ENCODE assay signal across 20 cellular contexts in genomic region chr4:28557755-28558154, GRCh38.
A peak's percentile ranks its signal among the peaks of the same experiment; 100 is the strongest.
DNase-seq lines count a peak whose midpoint lies in the region; ATAC-seq and TF ChIP-seq lines count a peak whose summit lies in the region.
"Had no signal": no experiment of that assay in that cellular context is flagged by ENCODE, and none has a peak within 500 bp of the region (broad histone marks: within the 10 kb centered on the region; RNA-seq: fewer than 3 reads in every experiment).

No MANE protein-coding gene starts in this region.

- intact Hi-C loops in ascending aorta (cut with DNase I): no loop called here

- H3K27ac Mint-ChIP-seq in T-cell: no peak overlapping the region
- H3K27ac Mint-ChIP-seq: activated naive CD4-positive, alpha-beta T cell treated with anti-CD3 and anti-CD28 coated beads, Interleukin-2, amount 50 U/mL, for 24 hours; CD8-positive, alpha-beta memory T cell; T-helper 2 cell treated with Interferon-gamma antibody and Interleukin-4, amounts not matched to agents 5 μg/mL and 100 μg/mL, for 36 hours had no signal

- TF ChIP-seq CTCF in fibroblast of lung (conservative IDR thresholded peaks at IDR 0.05 in 1 of 2, IDR thresholded peaks at IDR 0.05 in 1 of 2; ENCODE audit: low read depth in 1 of 2, low read length in 2 of 2) (no peak), ascending aorta (IDR thresholded peaks at IDR 0.05) (no peak)

- H3K9ac ChIP-seq in fibroblast of lung (ENCODE audit: insufficient read depth, low read length): no peak overlapping the region

- no peak overlapping the region for H2AFZ ChIP-seq in fibroblast of lung (ENCODE audit: low read length)

- no peaks in the 10 kb centered on the region for H4K20me1 ChIP-seq in fibroblast of lung (ENCODE audit: control insufficient read depth, extremely low read depth, insufficient read depth, low read length)

- no peaks in the 10 kb centered on the region for H3K4me1 Mint-ChIP-seq in T-cell
- H3K4me1 Mint-ChIP-seq: activated naive CD4-positive, alpha-beta T cell treated with anti-CD3 and anti-CD28 coated beads, Interleukin-2, amount 50 U/mL, for 24 hours; CD8-positive, alpha-beta memory T cell had no signal

- no peaks in the 10 kb centered on the region for H3K79me2 ChIP-seq in fibroblast of lung (ENCODE audit: control insufficient read depth, insufficient read depth, low read length)

- no peaks in the 10 kb centered on the region for H3K27me3 ChIP-seq in fibroblast of lung (ENCODE audit: control insufficient read depth, insufficient read depth, low read length)
- no peaks in the 10 kb centered on the region for H3K27me3 ChIP-seq in ascending aorta
- H3K27me3 ChIP-seq: right lobe of liver, tibial artery had no signal

- H3K4me3 Mint-ChIP-seq in T-cell: no peak overlapping the region
- H3K4me3 Mint-ChIP-seq: activated naive CD4-positive, alpha-beta T cell treated with anti-CD3 and anti-CD28 coated beads, Interleukin-2, amount 50 U/mL, for 24 hours; CD8-positive, alpha-beta memory T cell; T-helper 2 cell treated with Interferon-gamma antibody and Interleukin-4, amounts not matched to agents 5 μg/mL and 100 μg/mL, for 36 hours had no signal

- H3K4me3 ChIP-seq in fibroblast of lung (replicated peaks in 1 of 4; ENCODE audit: control extremely low read depth in 1 of 4, insufficient read depth in 1 of 4, low read depth in 3 of 4, low read length in 4 of 4) (no peak overlapping the region), ascending aorta (no peak overlapping the region)
- H3K4me3 ChIP-seq: GM12878, HAP-1, right lobe of liver, tibial artery had no signal

- H3K4me1 ChIP-seq in fibroblast of lung (ENCODE audit: control insufficient read depth, extremely low read depth, insufficient read depth, low read length): no peaks in the 10 kb centered on the region
- H3K4me1 ChIP-seq in ascending aorta: no peaks in the 10 kb centered on the region
- H3K4me1 ChIP-seq: HAP-1, right lobe of liver, tibial artery had no signal

- POLR2A ChIA-PET in T-cell (lab: Charles Lee): no interaction called here

- H3K9me3 Mint-ChIP-seq in T-cell: peaks cover 7 to 14% (median 12%) of the 10 kb centered on the region in 3 donors
- H3K9me3 Mint-ChIP-seq: activated naive CD4-positive, alpha-beta T cell treated with anti-CD3 and anti-CD28 coated beads, Interleukin-2, amount 50 U/mL, for 24 hours had no signal

- CTCF ChIA-PET in T-cell (lab: Charles Lee): interaction anchor here in 1 of 2 donors (0.7 kb wide), 1 partner anchor 14 kb away, joined by 3 read pairs; no protein-coding TSS in a partner anchor

- H3K9me3 ChIP-seq in fibroblast of lung (ENCODE audit: control insufficient read depth, insufficient read depth, low read depth, low read length): no peaks in the 10 kb centered on the region
- H3K9me3 ChIP-seq in ascending aorta: no peaks in the 10 kb centered on the region
- H3K9me3 ChIP-seq: HAP-1, right lobe of liver, tibial artery had no signal

- ATAC-seq in HG02588 (IDR thresholded peaks at IDR 0.05; ENCODE audit: unreplicated experiment) (no peak), T-cell (replicated peaks in 1 of 4) (no peak)
- ATAC-seq: GM12878, right lobe of liver had no signal

- H3K27ac ChIP-seq in fibroblast of lung (ENCODE audit: insufficient read depth, low read length) (no peak overlapping the region), ascending aorta (no peak overlapping the region)
- H3K27ac ChIP-seq: right lobe of liver, tibial artery had no signal

- no peaks in the 10 kb centered on the region for H3K36me3 Mint-ChIP-seq in T-cell
- H3K36me3 Mint-ChIP-seq: activated naive CD4-positive, alpha-beta T cell treated with anti-CD3 and anti-CD28 coated beads, Interleukin-2, amount 50 U/mL, for 24 hours; CD8-positive, alpha-beta memory T cell had no signal

- H3K4me2 ChIP-seq in fibroblast of lung (ENCODE audit: extremely low read depth, insufficient read depth, low read length): no peak overlapping the region

- DNase-seq in SIG-M5 treated with dmso at 0.1 percent for 504 hours (lab: John Stamatoyannopoulos, UW; ENCODE audit: unreplicated experiment): peak; percentile 24
- no peak for DNase-seq in SIG-M5 (lab: John Stamatoyannopoulos, UW)
- peak; percentile 59 for DNase-seq in RKO (ENCODE audit: low spot score)
- DNase-seq in fibroblast of lung (ENCODE audit: low read depth in 2 of 2): peak; percentile 21 to 25
- no peak for DNase-seq in ascending aorta (ENCODE audit: low spot score in 2 of 2)
- no peak for DNase-seq in T-cell
- DNase-seq in superior temporal gyrus (ENCODE audit: extremely low spot score): no peak
- DNase-seq: activated CD8-positive, alpha-beta memory T cell treated with anti-CD3 and anti-CD28 coated beads, Interleukin-2, amount 50 U/mL, for 4 hours; CD8-positive, alpha-beta memory T cell; head of caudate nucleus; NCI-H1105 treated with DMSO at 0.1 percent for 48 hours; NCI-H774; right lobe of liver; stimulated activated CD4-positive, alpha-beta T cell treated with anti-CD3 and anti-CD28 coated beads, Interleukin-4, amount 100 ng/mL, for 4 hours; tibial artery had no signal

- H3K27me3 Mint-ChIP-seq in T-cell: no peaks in the 10 kb centered on the region
- H3K27me3 Mint-ChIP-seq: activated naive CD4-positive, alpha-beta T cell treated with anti-CD3 and anti-CD28 coated beads, Interleukin-2, amount 50 U/mL, for 24 hours; CD8-positive, alpha-beta memory T cell had no signal

- no peaks in the 10 kb centered on the region for H3K36me3 ChIP-seq in fibroblast of lung (ENCODE audit: control insufficient read depth, insufficient read depth, low read length)
- no peaks in the 10 kb centered on the region for H3K36me3 ChIP-seq in ascending aorta
- H3K36me3 ChIP-seq: HAP-1, right lobe of liver, tibial artery had no signal

Comparison
In these comparisons a context has a peak if more than half of its experiments do, and no peak if none do; other contexts are left out.
1. DNase-seq: peak in SIG-M5 treated with dmso at 0.1 percent for 504 hours (single experiment), RKO (single experiment) and fibroblast of lung (2 of 2); none in SIG-M5 (single experiment), ascending aorta (0 of 2), T-cell (0 of 34) and superior temporal gyrus (single experiment).